8 cellular contexts compared by ENCODE assay signal in the genomic region with DNA sequence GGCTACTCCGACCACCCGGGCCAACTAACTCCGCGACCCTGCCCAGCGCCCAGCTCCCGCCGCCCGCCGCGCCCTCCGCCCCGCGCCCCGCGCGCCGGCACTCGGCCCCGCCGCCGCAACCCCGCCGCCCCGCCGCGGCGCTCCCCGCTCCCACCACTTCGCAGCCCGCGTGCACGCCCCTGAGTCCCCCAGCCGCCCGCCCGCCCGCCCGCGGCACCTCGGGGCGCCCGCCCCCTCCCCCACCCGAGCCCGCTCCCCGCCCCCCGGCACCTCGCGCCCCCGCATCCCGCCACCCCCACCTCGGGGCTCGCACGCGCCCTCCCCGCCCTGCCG.
A peak's percentile ranks its signal among the peaks of the same experiment; 100 is the strongest.
DNase-seq lines count a peak whose midpoint lies in the region; TF ChIP-seq lines count a peak whose summit lies in the region.

No MANE protein-coding gene starts in this region.

- H3K9ac ChIP-seq in iPS-20b (ENCODE audit: low read depth, low read length) = no peak overlapping the region
- no peak overlapping the region for H3K9ac ChIP-seq in subcutaneous abdominal adipose tissue (ENCODE audit: low read length in 5 of 5)

- no peak for TF ChIP-seq CTCF in VCaP (conservative IDR thresholded peaks at IDR 0.05)

- H3K4me1 ChIP-seq in iPS-20b (ENCODE audit: insufficient read depth, low read length) (peaks cover 12% of the 10 kb centered on the region), subcutaneous abdominal adipose tissue (ENCODE audit: control insufficient read depth in 5 of 5, insufficient read depth in 5 of 5, low read length in 5 of 5) (peaks cover 4 to 28% (median 15%) of the 10 kb centered on the region in 5 donors)

- H3K4me3 ChIP-seq in iPS-20b (ENCODE audit: low read length) = peak overlapping the region; percentile 67; the same call in 1 of the 2 replicates
- H3K4me3 ChIP-seq in subcutaneous abdominal adipose tissue (ENCODE audit: low read depth in 1 of 5, low read length in 5 of 5) = peak overlapping the region in 3 of 5 donors; percentile 69 to 83 (median 77)

- H3K27ac ChIP-seq in VCaP (peak overlapping the region; percentile 50; the same call in 1 of the 2 replicates), iPS-20b (ENCODE audit: low read length) (no peak overlapping the region), subcutaneous abdominal adipose tissue (ENCODE audit: low read depth, low read length) (no peak overlapping the region)

- H3K27me3 ChIP-seq in iPS-20b (ENCODE audit: insufficient read depth, low read length) = peaks cover 26% of the 10 kb centered on the region
- no peaks in the 10 kb centered on the region for H3K27me3 ChIP-seq in subcutaneous abdominal adipose tissue (ENCODE audit: control insufficient read depth in 5 of 5, insufficient read depth in 4 of 5, low read length in 5 of 5)

- H3K9me3 ChIP-seq in iPS-20b (ENCODE audit: insufficient read depth, low read depth, low read length) (no peaks in the 10 kb centered on the region), subcutaneous abdominal adipose tissue (ENCODE audit: control insufficient read depth in 5 of 5, low read length in 5 of 5) (no peaks in the 10 kb centered on the region)

- DNase-seq in NCI-H146 (lab: John Stamatoyannopoulos, UW) = peak; percentile 58
- DNase-seq in NCI-H146 treated with DMSO at 0.1 percent for 48 hours (lab: John Stamatoyannopoulos, UW; ENCODE audit: unreplicated experiment) = no peak
- DNase-seq in T-helper 2 cell = no peak
- no peak for DNase-seq in NCI-H526 (lab: John Stamatoyannopoulos, UW)
- no peak for DNase-seq in C1 segment of cervical spinal cord (lab: John Stamatoyannopoulos, UW)

- H3K36me3 ChIP-seq in iPS-20b (ENCODE audit: insufficient read depth, low read depth, low read length) (no peaks in the 10 kb centered on the region), subcutaneous abdominal adipose tissue (ENCODE audit: control insufficient read depth in 5 of 5, insufficient read depth in 5 of 5, low read length in 5 of 5) (no peaks in the 10 kb centered on the region)
